17 cellular contexts compared by ENCODE assay signal in genomic region chr11:3011891-3012885, GRCh38. TPM values are rescaled to one million over a fixed set of nuclear protein-coding genes. Genes with fewer than 3 reads are reported as not detected.
DNase-seq lines count a peak whose midpoint lies in the region; ATAC-seq, FAIRE-seq and TF ChIP-seq lines count a peak whose summit lies in the region.
"Had no signal": no experiment of that assay in that cellular context is flagged by ENCODE, and none has a peak within 500 bp of the region (broad histone marks: within the 10 kb centered on the region; RNA-seq: fewer than 3 reads in every experiment).

No MANE protein-coding gene starts in this region.

- H4K20me1 ChIP-seq in KMS-11 (ENCODE audit: insufficient read depth) (no peaks in the 10 kb centered on the region), GM12878 (ENCODE audit: control insufficient read depth, insufficient read depth) (no peaks in the 10 kb centered on the region; the same call in 1 of the 2 replicates)

- H3K9me3 ChIP-seq in GM12878 (replicated peaks; ENCODE audit: control insufficient read depth, insufficient read depth, low read length), result no peaks in the 10 kb centered on the region
- H3K9me3 ChIP-seq: HAP-1 had no signal

- H3K4me2 ChIP-seq in KMS-11 (peak overlapping the region; percentile 15; the same call in 1 of the 2 replicates), GM12878 (ENCODE audit: control insufficient read depth, insufficient read depth) (no peak overlapping the region)
- H3K4me2 ChIP-seq: PC-9 had no signal

- peak overlapping the region; percentile 73 for H3K27ac Mint-ChIP-seq in activated naive CD8-positive, alpha-beta T cell treated with anti-CD3 and anti-CD28 coated beads, Interleukin-2, amount 10 ng/mL, durations not matched to agents 7 days and 5 days
- H3K27ac Mint-ChIP-seq in activated naive CD8-positive, alpha-beta T cell treated with anti-CD3 and anti-CD28 coated beads for 36 hours, result no peak overlapping the region
- peak overlapping the region; percentile 61 for H3K27ac Mint-ChIP-seq in stimulated activated effector memory CD8-positive, alpha-beta T cell treated with anti-CD3 and anti-CD28 coated beads, Interleukin-12 subunit alpha, Interleukin-12 subunit beta, amount 100 ng/mL, for 72 hours
- H3K27ac Mint-ChIP-seq: B cell; CD4-positive, alpha-beta T cell had no signal

- peak overlapping the region; percentile 57; the same call in 1 of the 2 replicates for H3K27ac ChIP-seq in KMS-11
- H3K27ac ChIP-seq in GM12878 (ENCODE audit: control insufficient read depth, insufficient read depth), result no peak overlapping the region
- H3K27ac ChIP-seq: PC-9 had no signal

- no peak for TF ChIP-seq RAD21 in GM12878 (IDR thresholded peaks at IDR 0.05; ENCODE audit: insufficient read depth, low read depth, low read length)

- no peak for TF ChIP-seq CTCF in KMS-11 (conservative IDR thresholded peaks at IDR 0.05; ENCODE audit: low read depth, low read length)
- no peak for TF ChIP-seq CTCF in GM12878 (IDR thresholded peaks at IDR 0.05 in 2 of 3, conservative IDR thresholded peaks at IDR 0.05 in 1 of 3; ENCODE audit: control insufficient read depth in 2 of 3, extremely low read depth in 1 of 3, insufficient read depth in 1 of 3, low read depth in 3 of 3, low read length in 3 of 3)

- H3K27me3 Mint-ChIP-seq in activated naive CD8-positive, alpha-beta T cell treated with anti-CD3 and anti-CD28 coated beads, Interleukin-2, amount 10 ng/mL, durations not matched to agents 7 days and 5 days, result no peaks in the 10 kb centered on the region
- no peaks in the 10 kb centered on the region for H3K27me3 Mint-ChIP-seq in activated naive CD8-positive, alpha-beta T cell treated with anti-CD3 and anti-CD28 coated beads for 36 hours
- H3K27me3 Mint-ChIP-seq: B cell; CD4-positive, alpha-beta T cell had no signal

- no peak for DNase-seq in activated naive CD8-positive, alpha-beta T cell treated with anti-CD3 and anti-CD28 coated beads, Interleukin-2, amount 10 ng/mL, durations not matched to agents 7 days and 5 days
- DNase-seq in activated naive CD8-positive, alpha-beta T cell treated with anti-CD3 and anti-CD28 coated beads for 36 hours, result no peak
- DNase-seq in GM12878 (ENCODE audit: low read depth, low spot score) (no peak), NCI-H187 treated with DMSO at 0.1 percent for 48 hours (lab: John Stamatoyannopoulos, UW) (no peak)
- no peak for DNase-seq in stimulated activated effector memory CD8-positive, alpha-beta T cell treated with anti-CD3 and anti-CD28 coated beads, Interleukin-12 subunit alpha, Interleukin-12 subunit beta, amount 100 ng/mL, for 72 hours (ENCODE audit: low spot score in 2 of 2)
- DNase-seq: CD4-positive, alpha-beta T cell; DMS79 treated with DMSO at 0.1 percent for 48 hours; MV-4-11; NCI-H1417; NCI-H2029; NCI-H2171 treated with DMSO at 0.1 percent for 48 hours; NCI-H82; PC-9 had no signal

- H3K4me1 ChIP-seq in KMS-11 (ENCODE audit: low read depth, poor library complexity, severe bottlenecking) (peaks cover 68% of the 10 kb centered on the region), GM12878 (ENCODE audit: control insufficient read depth, insufficient read depth, low read length) (peaks cover 17% of the 10 kb centered on the region)
- H3K4me1 ChIP-seq: HAP-1 had no signal

- TF ChIP-seq EP300 in GM12878 (IDR thresholded peaks at IDR 0.05; ENCODE audit: borderline replicate concordance in 1 of 2, control insufficient read depth in 1 of 2, low read depth in 2 of 2, low read length in 2 of 2), result no peak

- RAD21 ChIA-PET in GM12878 (lab: Charles Lee; ENCODE audit: unreplicated experiment), result interaction anchor here (1.5 kb wide), 1 partner anchor 10 kb away, joined by 6 read pairs; no protein-coding TSS in a partner anchor

- 95% methylated on average over 31 of the region's 31 CpGs for WGBS in GM12878 (ENCODE audit: insufficient coverage, insufficient replicate concordance, low lambda C conversion rate, missing lambda C conversion rate)

- H3K36me3 ChIP-seq in KMS-11 (ENCODE audit: insufficient read depth), result no peaks in the 10 kb centered on the region
- H3K36me3 ChIP-seq in GM12878 (ENCODE audit: control insufficient read depth in 2 of 2, insufficient read depth in 2 of 2, low read length in 1 of 2), result peaks cover 17 to 46% of the 10 kb centered on the region in 2 experiments

- no peak overlapping the region for H3K4me3 ChIP-seq in KMS-11 (IDR thresholded peaks at IDR 0.05; ENCODE audit: insufficient read depth, low read depth, low read length)
- no peak overlapping the region for H3K4me3 ChIP-seq in GM12878
- H3K4me3 ChIP-seq: HAP-1, PC-9 had no signal

- in situ Hi-C loops in GM12878 (cut with MboI), result no loop called here

- H2AFZ ChIP-seq in KMS-11 (ENCODE audit: low read depth), result no peak overlapping the region
- no peak overlapping the region for H2AFZ ChIP-seq in GM12878 (ENCODE audit: control insufficient read depth, low read depth, low read length)
- H2AFZ ChIP-seq: PC-9 had no signal

- no peaks in the 10 kb centered on the region for H3K9me3 Mint-ChIP-seq in activated naive CD8-positive, alpha-beta T cell treated with anti-CD3 and anti-CD28 coated beads, Interleukin-2, amount 10 ng/mL, durations not matched to agents 7 days and 5 days
- H3K9me3 Mint-ChIP-seq in activated naive CD8-positive, alpha-beta T cell treated with anti-CD3 and anti-CD28 coated beads for 36 hours, result no peaks in the 10 kb centered on the region
- H3K9me3 Mint-ChIP-seq in stimulated activated effector memory CD8-positive, alpha-beta T cell treated with anti-CD3 and anti-CD28 coated beads, Interleukin-12 subunit alpha, Interleukin-12 subunit beta, amount 100 ng/mL, for 72 hours, result no peaks in the 10 kb centered on the region
- H3K9me3 Mint-ChIP-seq: CD4-positive, alpha-beta T cell had no signal

- FAIRE-seq in GM12878 (lab: Jason Lieb, UNC), result no peak

- peaks cover 65% of the 10 kb centered on the region for H3K4me1 Mint-ChIP-seq in activated naive CD8-positive, alpha-beta T cell treated with anti-CD3 and anti-CD28 coated beads, Interleukin-2, amount 10 ng/mL, durations not matched to agents 7 days and 5 days
- peaks cover 59% of the 10 kb centered on the region for H3K4me1 Mint-ChIP-seq in activated naive CD8-positive, alpha-beta T cell treated with anti-CD3 and anti-CD28 coated beads for 36 hours
- peaks cover 54% of the 10 kb centered on the region for H3K4me1 Mint-ChIP-seq in stimulated activated effector memory CD8-positive, alpha-beta T cell treated with anti-CD3 and anti-CD28 coated beads, Interleukin-12 subunit alpha, Interleukin-12 subunit beta, amount 100 ng/mL, for 72 hours
- H3K4me1 Mint-ChIP-seq: B cell had no signal

- BruUV-seq in GM12878 (replicated peaks; lab: Mats Ljungman, UMichigan), result no TSS peak

- CTCF ChIA-PET in GM12878 (lab: Yijun Ruan, JAX), result interaction anchor here (1.1 to 3.2 kb wide), 3 partner anchors 23 to 405 kb away, joined by 3 to 13 read pairs (median 5); no protein-coding TSS in a partner anchor

- H3K4me3 Mint-ChIP-seq in activated naive CD8-positive, alpha-beta T cell treated with anti-CD3 and anti-CD28 coated beads, Interleukin-2, amount 10 ng/mL, durations not matched to agents 7 days and 5 days, result no peak overlapping the region
- no peak overlapping the region for H3K4me3 Mint-ChIP-seq in activated naive CD8-positive, alpha-beta T cell treated with anti-CD3 and anti-CD28 coated beads for 36 hours
- H3K4me3 Mint-ChIP-seq in stimulated activated effector memory CD8-positive, alpha-beta T cell treated with anti-CD3 and anti-CD28 coated beads, Interleukin-12 subunit alpha, Interleukin-12 subunit beta, amount 100 ng/mL, for 72 hours, result no peak overlapping the region
- H3K4me3 Mint-ChIP-seq: B cell; CD4-positive, alpha-beta T cell had no signal

- no peaks in the 10 kb centered on the region for H3K79me2 ChIP-seq in KMS-11 (ENCODE audit: insufficient read depth, low read depth)
- no peaks in the 10 kb centered on the region for H3K79me2 ChIP-seq in GM12878 (ENCODE audit: control insufficient read depth, insufficient read depth, low read length)

- intact Hi-C loops in GM12878 (cut with micrococcal nuclease; ENCODE audit: unreplicated experiment), result no loop called here

- SMC1A ChIA-PET in GM12878 (lab: Charles Lee; ENCODE audit: uncharacterized antibody, unreplicated experiment), result interaction anchor here (0.6 to 3.6 kb wide), 2 partner anchors 22 to 37 kb away, joined by 3 to 29 read pairs; no protein-coding TSS in a partner anchor

- no peak for ATAC-seq in activated naive CD8-positive, alpha-beta T cell treated with anti-CD3 and anti-CD28 coated beads, Interleukin-2, amount 10 ng/mL, durations not matched to agents 7 days and 5 days (ENCODE audit: low read depth)
- no peak for ATAC-seq in GM12878
- ATAC-seq in stimulated activated effector memory CD8-positive, alpha-beta T cell treated with anti-CD3 and anti-CD28 coated beads, Interleukin-12 subunit alpha, Interleukin-12 subunit beta, amount 100 ng/mL, for 72 hours, result no peak
- no peak for ATAC-seq in HG02642 (IDR thresholded peaks at IDR 0.05; ENCODE audit: poor library complexity, unreplicated experiment)

- POLR2A ChIA-PET in activated naive CD8-positive, alpha-beta T cell treated with anti-CD3 and anti-CD28 coated beads, Interleukin-2, amount 10 ng/mL, durations not matched to agents 7 days and 5 days (lab: Charles Lee), result interaction anchor here (0.7 to 12.0 kb wide), 3 partner anchors 20 to 712 kb away, joined by 7 to 303 read pairs (median 7); partner anchors contain the start of gene NAP1L4
- POLR2A ChIA-PET in GM12878 (lab: Charles Lee), result interaction anchor here (0.6 to 4.3 kb wide), 3 partner anchors 12 to 92 kb away, joined by 3 to 34 read pairs (median 3); no protein-coding TSS in a partner anchor

- H3K36me3 Mint-ChIP-seq in activated naive CD8-positive, alpha-beta T cell treated with anti-CD3 and anti-CD28 coated beads, Interleukin-2, amount 10 ng/mL, durations not matched to agents 7 days and 5 days, result peaks cover 20% of the 10 kb centered on the region
- peaks cover 31% of the 10 kb centered on the region for H3K36me3 Mint-ChIP-seq in activated naive CD8-positive, alpha-beta T cell treated with anti-CD3 and anti-CD28 coated beads for 36 hours
- peaks cover 100% of the 10 kb centered on the region for H3K36me3 Mint-ChIP-seq in stimulated activated effector memory CD8-positive, alpha-beta T cell treated with anti-CD3 and anti-CD28 coated beads, Interleukin-12 subunit alpha, Interleukin-12 subunit beta, amount 100 ng/mL, for 72 hours

- H3K27me3 ChIP-seq in KMS-11 (ENCODE audit: insufficient read depth, low read depth), result no peaks in the 10 kb centered on the region
- H3K27me3 ChIP-seq in GM12878 (replicated peaks in 1 of 2; ENCODE audit: control insufficient read depth in 2 of 2, insufficient read depth in 2 of 2, low read length in 1 of 2), result no peaks in the 10 kb centered on the region

- peak; percentile 36; the same call in 1 of the 2 replicates for TF ChIP-seq POLR2A in GM12878 (IDR thresholded peaks at IDR 0.05; ENCODE audit: low read depth, low read length)

- H3K9ac ChIP-seq in KMS-11, result no peak overlapping the region
- H3K9ac ChIP-seq in GM12878 (ENCODE audit: control insufficient read depth, insufficient read depth, low read length), result no peak overlapping the region

RNA-seq across cellular contexts. Expression of gene NAP1L4, which starts 20.1 kb away (rescaled TPM):
- 100 to 1,000 TPM; 346 to 363 TPM for total RNA-seq in activated naive CD8-positive, alpha-beta T cell treated with anti-CD3 and anti-CD28 coated beads, Interleukin-2, amount 10 ng/mL, durations not matched to agents 7 days and 5 days
- total RNA-seq in activated naive CD8-positive, alpha-beta T cell treated with anti-CD3 and anti-CD28 coated beads for 36 hours, result 100 to 1,000 TPM; 222 to 226 TPM
- total RNA-seq in GM12878 (2013; cell fraction: nucleolus; rRNA removed), result 427 and 452 TPM in 2 replicates
- total RNA-seq in GM12878 (2014; rRNA removed) (103 and 107 TPM in 2 replicates), GM12878 (2014; rRNA removed; fragmentation: Illumina TruSeq; extraction: Trizol) (100 and 101 TPM in 2 replicates), GM12878 (2021) (128 and 130 TPM in 2 replicates)
- polyA plus RNA-seq in GM12878 (2011; ENCODE audit: low read depth), result 48.1 TPM
- polyA plus RNA-seq in GM12878 (2011; rRNA removed) (100 and 159 TPM in 2 replicates), GM12878 (2014; fragmentation: Illumina TruSeq; extraction: Trizol) (127 and 140 TPM in 2 replicates), GM12878 (2014; fragmentation: Nextera tagmentation; extraction: Ambion mirVana) (10 to 100 TPM; 24.8 to 44.0 TPM), GM12878 (2014; rRNA removed) (121 TPM in 2 replicates), GM12878 (2016; fragmentation: Nextera tagmentation; extraction: Ambion mirVana) (100 to 1,000 TPM; 181 to 198 TPM)
- polyA plus RNA-seq in GM12878 (2011; cell fraction: cytosol; rRNA removed), result 64.8 and 80.3 TPM in 2 replicates
- polyA plus RNA-seq in GM12878 (2011; cell fraction: nucleus; rRNA removed), result 141 and 157 TPM in 2 replicates
- 71.3 and 83.1 TPM in 2 replicates for polyA plus RNA-seq in GM12878 (2012)
- polyA minus RNA-seq in GM12878 (2011; rRNA and poly(A)+ RNA removed), result 62.6 and 97.0 TPM in 2 replicates
- polyA minus RNA-seq in GM12878 (2011; cell fraction: cytosol; rRNA and poly(A)+ RNA removed), result 28.8 and 30.2 TPM in 2 replicates
- polyA minus RNA-seq in GM12878 (2011; cell fraction: nucleus; rRNA and poly(A)+ RNA removed), result 52.5 and 71.7 TPM in 2 replicates

RNA-seq across cellular contexts. Expression of gene CARS1, which starts 45.0 kb away (rescaled TPM):
- 100 to 1,000 TPM; 100 to 111 TPM for total RNA-seq in activated naive CD8-positive, alpha-beta T cell treated with anti-CD3 and anti-CD28 coated beads, Interleukin-2, amount 10 ng/mL, durations not matched to agents 7 days and 5 days
- total RNA-seq in activated naive CD8-positive, alpha-beta T cell treated with anti-CD3 and anti-CD28 coated beads for 36 hours, result 100 to 1,000 TPM in 1 of 2 experiments, 10 to 100 TPM in 1; 96.6 to 101 TPM
- total RNA-seq in GM12878 (2013; cell fraction: nucleolus; rRNA removed), result 82.2 and 99.9 TPM in 2 replicates
- total RNA-seq in GM12878 (2014; rRNA removed), result 42.2 and 44.1 TPM in 2 replicates
- total RNA-seq in GM12878 (2014; rRNA removed; fragmentation: Illumina TruSeq; extraction: Trizol), result 32.9 and 33.9 TPM in 2 replicates
- total RNA-seq in GM12878 (2021), result 49.2 TPM in 2 replicates
- 31.3 TPM for polyA plus RNA-seq in GM12878 (2011; ENCODE audit: low read depth)
- polyA plus RNA-seq in GM12878 (2011; rRNA removed), result 51.4 and 60.6 TPM in 2 replicates
- 43.0 and 45.6 TPM in 2 replicates for polyA plus RNA-seq in GM12878 (2011; cell fraction: cytosol; rRNA removed)
- polyA plus RNA-seq in GM12878 (2011; cell fraction: nucleus; rRNA removed), result 128 and 145 TPM in 2 replicates
- polyA plus RNA-seq in GM12878 (2012), result 44.0 and 47.5 TPM in 2 replicates
- 35.7 and 42.9 TPM in 2 replicates for polyA plus RNA-seq in GM12878 (2014; fragmentation: Illumina TruSeq; extraction: Trizol)
- polyA plus RNA-seq in GM12878 (2014; fragmentation: Nextera tagmentation; extraction: Ambion mirVana), result 10 to 100 TPM in 1 of 2 experiments, 1 to 10 TPM in 1; 7.8 to 19.7 TPM
- 51.0 and 52.5 TPM in 2 replicates for polyA plus RNA-seq in GM12878 (2014; rRNA removed)
- 10 to 100 TPM; 48.6 to 51.7 TPM for polyA plus RNA-seq in GM12878 (2016; fragmentation: Nextera tagmentation; extraction: Ambion mirVana)
- polyA minus RNA-seq in GM12878 (2011; rRNA and poly(A)+ RNA removed), result 41.5 and 48.6 TPM in 2 replicates
- 16.4 and 20.3 TPM in 2 replicates for polyA minus RNA-seq in GM12878 (2011; cell fraction: cytosol; rRNA and poly(A)+ RNA removed)
- polyA minus RNA-seq in GM12878 (2011; cell fraction: nucleus; rRNA and poly(A)+ RNA removed), result 46.5 and 65.3 TPM in 2 replicates
